In the genomic region with DNA sequence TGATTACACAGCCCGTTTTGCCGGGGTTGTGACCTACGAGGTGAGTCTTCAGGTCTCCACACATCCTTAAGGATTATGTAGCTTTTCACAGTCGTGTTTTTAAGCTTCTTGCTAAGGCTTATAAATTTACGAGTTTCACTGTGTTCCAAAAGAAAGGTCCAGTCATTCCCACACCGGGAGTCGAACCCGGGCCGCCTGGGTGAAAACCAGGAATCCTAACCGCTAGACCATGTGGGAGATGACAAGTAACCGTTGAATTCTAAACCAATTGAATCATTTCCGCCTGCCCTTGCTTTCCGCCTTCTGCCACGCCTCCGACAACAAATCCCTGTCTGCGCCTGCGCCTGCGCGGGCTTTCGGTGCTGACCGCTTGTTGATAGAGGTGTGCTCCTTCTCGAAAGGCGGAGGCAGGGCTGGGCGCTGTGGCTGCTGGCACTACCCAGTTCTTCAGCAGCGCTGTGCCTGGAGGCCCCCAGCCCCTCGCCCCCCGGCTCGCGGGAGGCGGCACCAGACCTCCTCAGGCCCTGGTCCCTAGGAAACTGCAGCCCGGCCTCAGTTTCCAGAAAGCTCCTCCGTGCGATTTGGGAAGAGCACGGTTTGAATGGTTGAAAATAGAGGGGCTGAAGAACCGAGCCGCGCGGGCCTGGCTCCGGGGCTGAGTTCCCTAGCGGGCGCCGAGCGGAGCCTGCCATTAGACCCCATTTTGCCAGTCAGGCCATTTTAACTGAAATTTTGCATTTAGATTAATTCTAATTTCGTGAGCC, we compare ENCODE assay signal across 1 cellular context.
TF ChIP-seq lines count a peak whose summit lies in the region.

No MANE protein-coding gene starts in this region.

TF ChIP-seq in K562, 482 proteins besides CTCF, POLR2A, EP300 and RAD21 (continued from another document and continues in another):
- TF ChIP-seq, protein P1, sequence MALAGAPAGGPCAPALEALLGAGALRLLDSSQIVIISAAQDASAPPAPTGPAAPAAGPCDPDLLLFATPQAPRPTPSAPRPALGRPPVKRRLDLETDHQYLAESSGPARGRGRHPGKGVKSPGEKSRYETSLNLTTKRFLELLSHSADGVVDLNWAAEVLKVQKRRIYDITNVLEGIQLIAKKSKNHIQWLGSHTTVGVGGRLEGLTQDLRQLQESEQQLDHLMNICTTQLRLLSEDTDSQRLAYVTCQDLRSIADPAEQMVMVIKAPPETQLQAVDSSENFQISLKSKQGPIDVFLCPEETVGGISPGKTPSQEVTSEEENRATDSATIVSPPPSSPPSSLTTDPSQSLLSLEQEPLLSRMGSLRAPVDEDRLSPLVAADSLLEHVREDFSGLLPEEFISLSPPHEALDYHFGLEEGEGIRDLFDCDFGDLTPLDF (CRISPR knock-in tag; IDR thresholded peaks at IDR 0.05), result 0 out of 2 replicates have a peak, but pooled peaks have one; percentile 16
- TF ChIP-seq NCOA2 (IDR thresholded peaks at IDR 0.05; ENCODE audit: partially characterized antibody in 2 of 2) (no peak), CBX3 (IDR thresholded peaks at IDR 0.05; ENCODE audit: borderline replicate concordance in 1 of 2, low read length in 2 of 2) (no peak), SIX5 (IDR thresholded peaks at IDR 0.05; ENCODE audit: borderline replicate concordance in 1 of 2, insufficient read depth in 1 of 2, low read depth in 1 of 2, low read length in 2 of 2) (no peak), BACH1 (tag; IDR thresholded peaks at IDR 0.05) (no peak), GABPA (tag; conservative IDR thresholded peaks at IDR 0.05; ENCODE audit: low read depth) (peak; percentile 41; the same call in 1 of the 2 replicates), TBL1XR1 (IDR thresholded peaks at IDR 0.05; ENCODE audit: low read length in 2 of 2) (peak in 1 of 2 experiments; percentile 90; a peak in 2 of 4 replicates), NFIC (IDR thresholded peaks at IDR 0.05) (peak; percentile 69), ETV5 (CRISPR knock-in tag; IDR thresholded peaks at IDR 0.05; ENCODE audit: low read depth) (0 out of 2 replicates have a peak, but pooled peaks have one; percentile 25), NFE2L1 (tag; IDR thresholded peaks at IDR 0.05; ENCODE audit: borderline replicate concordance, low read depth) (no peak), KDM2B (CRISPR knock-in tag; IDR thresholded peaks at IDR 0.05) (peak; percentile 43; the same call in 1 of the 2 replicates), RBFOX2 (IDR thresholded peaks at IDR 0.05; ENCODE audit: low read depth, low read length) (peak; percentile 90), SPI1 (IDR thresholded peaks at IDR 0.05; ENCODE audit: borderline replicate concordance, low read depth, low read length) (no peak), POLR2G (IDR thresholded peaks at IDR 0.05; ENCODE audit: low read depth, low read length) (peak; percentile 89), ZNF217 (CRISPR knock-in tag; IDR thresholded peaks at IDR 0.05) (no peak), PTRF (tag; IDR thresholded peaks at IDR 0.05) (no peak), BDP1 (IDR thresholded peaks at IDR 0.05; ENCODE audit: insufficient read depth, insufficient read length) (peak; percentile 84)
- TF ChIP-seq, protein P2, sequence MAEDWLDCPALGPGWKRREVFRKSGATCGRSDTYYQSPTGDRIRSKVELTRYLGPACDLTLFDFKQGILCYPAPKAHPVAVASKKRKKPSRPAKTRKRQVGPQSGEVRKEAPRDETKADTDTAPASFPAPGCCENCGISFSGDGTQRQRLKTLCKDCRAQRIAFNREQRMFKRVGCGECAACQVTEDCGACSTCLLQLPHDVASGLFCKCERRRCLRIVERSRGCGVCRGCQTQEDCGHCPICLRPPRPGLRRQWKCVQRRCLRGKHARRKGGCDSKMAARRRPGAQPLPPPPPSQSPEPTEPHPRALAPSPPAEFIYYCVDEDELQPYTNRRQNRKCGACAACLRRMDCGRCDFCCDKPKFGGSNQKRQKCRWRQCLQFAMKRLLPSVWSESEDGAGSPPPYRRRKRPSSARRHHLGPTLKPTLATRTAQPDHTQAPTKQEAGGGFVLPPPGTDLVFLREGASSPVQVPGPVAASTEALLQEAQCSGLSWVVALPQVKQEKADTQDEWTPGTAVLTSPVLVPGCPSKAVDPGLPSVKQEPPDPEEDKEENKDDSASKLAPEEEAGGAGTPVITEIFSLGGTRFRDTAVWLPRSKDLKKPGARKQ (CRISPR knock-in tag; IDR thresholded peaks at IDR 0.05), result no peak
- TF ChIP-seq, protein P3, sequence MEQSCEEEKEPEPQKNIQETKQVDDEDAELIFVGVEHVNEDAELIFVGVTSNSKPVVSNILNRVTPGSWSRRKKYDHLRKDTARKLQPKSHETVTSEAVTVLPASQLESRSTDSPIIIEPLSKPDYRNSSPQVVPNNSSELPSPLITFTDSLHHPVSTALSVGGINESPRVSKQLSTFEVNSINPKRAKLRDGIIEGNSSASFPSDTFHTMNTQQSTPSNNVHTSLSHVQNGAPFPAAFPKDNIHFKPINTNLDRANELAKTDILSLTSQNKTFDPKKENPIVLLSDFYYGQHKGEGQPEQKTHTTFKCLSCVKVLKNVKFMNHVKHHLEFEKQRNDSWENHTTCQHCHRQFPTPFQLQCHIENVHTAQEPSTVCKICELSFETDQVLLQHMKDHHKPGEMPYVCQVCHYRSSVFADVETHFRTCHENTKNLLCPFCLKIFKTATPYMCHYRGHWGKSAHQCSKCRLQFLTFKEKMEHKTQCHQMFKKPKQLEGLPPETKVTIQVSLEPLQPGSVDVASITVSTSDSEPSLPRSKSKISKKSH (CRISPR knock-in tag; IDR thresholded peaks at IDR 0.05), result no peak
- TF ChIP-seq, protein P4, sequence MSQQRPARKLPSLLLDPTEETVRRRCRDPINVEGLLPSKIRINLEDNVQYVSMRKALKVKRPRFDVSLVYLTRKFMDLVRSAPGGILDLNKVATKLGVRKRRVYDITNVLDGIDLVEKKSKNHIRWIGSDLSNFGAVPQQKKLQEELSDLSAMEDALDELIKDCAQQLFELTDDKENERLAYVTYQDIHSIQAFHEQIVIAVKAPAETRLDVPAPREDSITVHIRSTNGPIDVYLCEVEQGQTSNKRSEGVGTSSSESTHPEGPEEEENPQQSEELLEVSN (IDR thresholded peaks at IDR 0.05; ENCODE audit: borderline replicate concordance in 1 of 2, extremely low read depth in 1 of 2, insufficient read depth in 1 of 2, insufficient read length in 1 of 2, low read depth in 1 of 2, low read length in 1 of 2, poor library complexity in 1 of 2, severe bottlenecking in 1 of 2), result peak; percentile 80 to 94
- TF ChIP-seq, protein P5, sequence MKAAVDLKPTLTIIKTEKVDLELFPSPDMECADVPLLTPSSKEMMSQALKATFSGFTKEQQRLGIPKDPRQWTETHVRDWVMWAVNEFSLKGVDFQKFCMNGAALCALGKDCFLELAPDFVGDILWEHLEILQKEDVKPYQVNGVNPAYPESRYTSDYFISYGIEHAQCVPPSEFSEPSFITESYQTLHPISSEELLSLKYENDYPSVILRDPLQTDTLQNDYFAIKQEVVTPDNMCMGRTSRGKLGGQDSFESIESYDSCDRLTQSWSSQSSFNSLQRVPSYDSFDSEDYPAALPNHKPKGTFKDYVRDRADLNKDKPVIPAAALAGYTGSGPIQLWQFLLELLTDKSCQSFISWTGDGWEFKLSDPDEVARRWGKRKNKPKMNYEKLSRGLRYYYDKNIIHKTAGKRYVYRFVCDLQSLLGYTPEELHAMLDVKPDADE (conservative IDR thresholded peaks at IDR 0.05; ENCODE audit: control insufficient read depth, low read depth, low read length), result peak; percentile 80
- TF ChIP-seq, protein P6, sequence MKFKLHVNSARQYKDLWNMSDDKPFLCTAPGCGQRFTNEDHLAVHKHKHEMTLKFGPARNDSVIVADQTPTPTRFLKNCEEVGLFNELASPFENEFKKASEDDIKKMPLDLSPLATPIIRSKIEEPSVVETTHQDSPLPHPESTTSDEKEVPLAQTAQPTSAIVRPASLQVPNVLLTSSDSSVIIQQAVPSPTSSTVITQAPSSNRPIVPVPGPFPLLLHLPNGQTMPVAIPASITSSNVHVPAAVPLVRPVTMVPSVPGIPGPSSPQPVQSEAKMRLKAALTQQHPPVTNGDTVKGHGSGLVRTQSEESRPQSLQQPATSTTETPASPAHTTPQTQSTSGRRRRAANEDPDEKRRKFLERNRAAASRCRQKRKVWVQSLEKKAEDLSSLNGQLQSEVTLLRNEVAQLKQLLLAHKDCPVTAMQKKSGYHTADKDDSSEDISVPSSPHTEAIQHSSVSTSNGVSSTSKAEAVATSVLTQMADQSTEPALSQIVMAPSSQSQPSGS (CRISPR knock-in tag; IDR thresholded peaks at IDR 0.05), result no peak
- TF ChIP-seq, protein P7, sequence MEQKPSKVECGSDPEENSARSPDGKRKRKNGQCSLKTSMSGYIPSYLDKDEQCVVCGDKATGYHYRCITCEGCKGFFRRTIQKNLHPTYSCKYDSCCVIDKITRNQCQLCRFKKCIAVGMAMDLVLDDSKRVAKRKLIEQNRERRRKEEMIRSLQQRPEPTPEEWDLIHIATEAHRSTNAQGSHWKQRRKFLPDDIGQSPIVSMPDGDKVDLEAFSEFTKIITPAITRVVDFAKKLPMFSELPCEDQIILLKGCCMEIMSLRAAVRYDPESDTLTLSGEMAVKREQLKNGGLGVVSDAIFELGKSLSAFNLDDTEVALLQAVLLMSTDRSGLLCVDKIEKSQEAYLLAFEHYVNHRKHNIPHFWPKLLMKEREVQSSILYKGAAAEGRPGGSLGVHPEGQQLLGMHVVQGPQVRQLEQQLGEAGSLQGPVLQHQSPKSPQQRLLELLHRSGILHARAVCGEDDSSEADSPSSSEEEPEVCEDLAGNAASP (IDR thresholded peaks at IDR 0.05), result no peak
- TF ChIP-seq, protein P8, sequence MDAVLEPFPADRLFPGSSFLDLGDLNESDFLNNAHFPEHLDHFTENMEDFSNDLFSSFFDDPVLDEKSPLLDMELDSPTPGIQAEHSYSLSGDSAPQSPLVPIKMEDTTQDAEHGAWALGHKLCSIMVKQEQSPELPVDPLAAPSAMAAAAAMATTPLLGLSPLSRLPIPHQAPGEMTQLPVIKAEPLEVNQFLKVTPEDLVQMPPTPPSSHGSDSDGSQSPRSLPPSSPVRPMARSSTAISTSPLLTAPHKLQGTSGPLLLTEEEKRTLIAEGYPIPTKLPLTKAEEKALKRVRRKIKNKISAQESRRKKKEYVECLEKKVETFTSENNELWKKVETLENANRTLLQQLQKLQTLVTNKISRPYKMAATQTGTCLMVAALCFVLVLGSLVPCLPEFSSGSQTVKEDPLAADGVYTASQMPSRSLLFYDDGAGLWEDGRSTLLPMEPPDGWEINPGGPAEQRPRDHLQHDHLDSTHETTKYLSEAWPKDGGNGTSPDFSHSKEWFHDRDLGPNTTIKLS (IDR thresholded peaks at IDR 0.05; ENCODE audit: borderline replicate concordance, low read depth), result no peak; the same call in 1 of the 2 replicates
- TF ChIP-seq, protein P9, sequence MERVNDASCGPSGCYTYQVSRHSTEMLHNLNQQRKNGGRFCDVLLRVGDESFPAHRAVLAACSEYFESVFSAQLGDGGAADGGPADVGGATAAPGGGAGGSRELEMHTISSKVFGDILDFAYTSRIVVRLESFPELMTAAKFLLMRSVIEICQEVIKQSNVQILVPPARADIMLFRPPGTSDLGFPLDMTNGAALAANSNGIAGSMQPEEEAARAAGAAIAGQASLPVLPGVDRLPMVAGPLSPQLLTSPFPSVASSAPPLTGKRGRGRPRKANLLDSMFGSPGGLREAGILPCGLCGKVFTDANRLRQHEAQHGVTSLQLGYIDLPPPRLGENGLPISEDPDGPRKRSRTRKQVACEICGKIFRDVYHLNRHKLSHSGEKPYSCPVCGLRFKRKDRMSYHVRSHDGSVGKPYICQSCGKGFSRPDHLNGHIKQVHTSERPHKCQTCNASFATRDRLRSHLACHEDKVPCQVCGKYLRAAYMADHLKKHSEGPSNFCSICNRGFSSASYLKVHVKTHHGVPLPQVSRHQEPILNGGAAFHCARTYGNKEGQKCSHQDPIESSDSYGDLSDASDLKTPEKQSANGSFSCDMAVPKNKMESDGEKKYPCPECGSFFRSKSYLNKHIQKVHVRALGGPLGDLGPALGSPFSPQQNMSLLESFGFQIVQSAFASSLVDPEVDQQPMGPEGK (CRISPR knock-in tag; IDR thresholded peaks at IDR 0.05; ENCODE audit: borderline replicate concordance), result no peak
- TF ChIP-seq, protein P10, sequence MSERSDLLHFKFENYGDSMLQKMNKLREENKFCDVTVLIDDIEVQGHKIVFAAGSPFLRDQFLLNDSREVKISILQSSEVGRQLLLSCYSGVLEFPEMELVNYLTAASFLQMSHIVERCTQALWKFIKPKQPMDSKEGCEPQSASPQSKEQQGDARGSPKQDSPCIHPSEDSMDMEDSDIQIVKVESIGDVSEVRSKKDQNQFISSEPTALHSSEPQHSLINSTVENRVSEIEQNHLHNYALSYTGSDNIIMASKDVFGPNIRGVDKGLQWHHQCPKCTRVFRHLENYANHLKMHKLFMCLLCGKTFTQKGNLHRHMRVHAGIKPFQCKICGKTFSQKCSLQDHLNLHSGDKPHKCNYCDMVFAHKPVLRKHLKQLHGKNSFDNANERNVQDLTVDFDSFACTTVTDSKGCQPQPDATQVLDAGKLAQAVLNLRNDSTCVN (CRISPR knock-in tag; IDR thresholded peaks at IDR 0.05), result no peak
- TF ChIP-seq, protein P11, sequence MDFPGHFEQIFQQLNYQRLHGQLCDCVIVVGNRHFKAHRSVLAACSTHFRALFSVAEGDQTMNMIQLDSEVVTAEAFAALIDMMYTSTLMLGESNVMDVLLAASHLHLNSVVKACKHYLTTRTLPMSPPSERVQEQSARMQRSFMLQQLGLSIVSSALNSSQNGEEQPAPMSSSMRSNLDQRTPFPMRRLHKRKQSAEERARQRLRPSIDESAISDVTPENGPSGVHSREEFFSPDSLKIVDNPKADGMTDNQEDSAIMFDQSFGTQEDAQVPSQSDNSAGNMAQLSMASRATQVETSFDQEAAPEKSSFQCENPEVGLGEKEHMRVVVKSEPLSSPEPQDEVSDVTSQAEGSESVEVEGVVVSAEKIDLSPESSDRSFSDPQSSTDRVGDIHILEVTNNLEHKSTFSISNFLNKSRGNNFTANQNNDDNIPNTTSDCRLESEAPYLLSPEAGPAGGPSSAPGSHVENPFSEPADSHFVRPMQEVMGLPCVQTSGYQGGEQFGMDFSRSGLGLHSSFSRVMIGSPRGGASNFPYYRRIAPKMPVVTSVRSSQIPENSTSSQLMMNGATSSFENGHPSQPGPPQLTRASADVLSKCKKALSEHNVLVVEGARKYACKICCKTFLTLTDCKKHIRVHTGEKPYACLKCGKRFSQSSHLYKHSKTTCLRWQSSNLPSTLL (IDR thresholded peaks at IDR 0.05), result peak; percentile 57; the same call in 1 of the 2 replicates
- TF ChIP-seq, protein P12, sequence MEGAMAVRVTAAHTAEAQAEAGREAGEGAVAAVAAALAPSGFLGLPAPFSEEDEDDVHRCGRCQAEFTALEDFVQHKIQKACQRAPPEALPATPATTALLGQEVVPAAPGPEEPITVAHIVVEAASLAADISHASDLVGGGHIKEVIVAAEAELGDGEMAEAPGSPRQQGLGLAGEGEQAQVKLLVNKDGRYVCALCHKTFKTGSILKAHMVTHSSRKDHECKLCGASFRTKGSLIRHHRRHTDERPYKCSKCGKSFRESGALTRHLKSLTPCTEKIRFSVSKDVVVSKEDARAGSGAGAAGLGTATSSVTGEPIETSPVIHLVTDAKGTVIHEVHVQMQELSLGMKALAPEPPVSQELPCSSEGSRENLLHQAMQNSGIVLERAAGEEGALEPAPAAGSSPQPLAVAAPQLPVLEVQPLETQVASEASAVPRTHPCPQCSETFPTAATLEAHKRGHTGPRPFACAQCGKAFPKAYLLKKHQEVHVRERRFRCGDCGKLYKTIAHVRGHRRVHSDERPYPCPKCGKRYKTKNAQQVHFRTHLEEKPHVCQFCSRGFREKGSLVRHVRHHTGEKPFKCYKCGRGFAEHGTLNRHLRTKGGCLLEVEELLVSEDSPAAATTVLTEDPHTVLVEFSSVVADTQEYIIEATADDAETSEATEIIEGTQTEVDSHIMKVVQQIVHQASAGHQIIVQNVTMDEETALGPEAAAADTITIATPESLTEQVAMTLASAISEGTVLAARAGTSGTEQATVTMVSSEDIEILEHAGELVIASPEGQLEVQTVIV (CRISPR knock-in tag; IDR thresholded peaks at IDR 0.05; ENCODE audit: borderline replicate concordance), result no peak
